ENCODE assay signal across 8 cellular contexts in genomic region chr3:184227481-184227935, GRCh38. TPM values are rescaled to one million over a fixed set of nuclear protein-coding genes. Genes with fewer than 3 reads are reported as not detected.
DNase-seq lines count a peak whose midpoint lies in the region; ATAC-seq, FAIRE-seq and TF ChIP-seq lines count a peak whose summit lies in the region.

No MANE protein-coding gene starts in this region.

- DNase-seq in AG20443 (ENCODE audit: low spot score) (peak; percentile 77), GM18507 (ENCODE audit: extremely low spot score, insufficient read length, low read depth) (no peak), NCI-H345 (lab: John Stamatoyannopoulos, UW) (peak; percentile 57), fibroblast of mammary gland (ENCODE audit: low read depth) (peak; percentile 19), spleen (no peak), HK-2 (ENCODE audit: unreplicated experiment) (no peak)
- DNase-seq in activated CD8-positive, alpha-beta memory T cell treated with anti-CD3 and anti-CD28 coated beads, Interleukin-2, amount 50 U/mL, for 48 hours: peak; percentile 80

- no peaks in the 10 kb centered on the region for H3K9me3 ChIP-seq in spleen

- H3K27me3 ChIP-seq in spleen (replicated peaks in 1 of 7): peaks cover 4 to 80% (median 45%) of the 10 kb centered on the region in 7 donors

- ATAC-seq in HG03460 (IDR thresholded peaks at IDR 0.05; ENCODE audit: unreplicated experiment): no peak

- H3K4me3 ChIP-seq in fibroblast of mammary gland (ENCODE audit: control insufficient read depth, low read depth, low read length) (no peak overlapping the region), spleen (no peak overlapping the region)

- WGBS in spleen, 5 donors: 46 to 52% (median 49%) methylated on average over 2 of the region's 2 CpGs

- TF ChIP-seq CTCF in fibroblast of mammary gland (conservative IDR thresholded peaks at IDR 0.05; ENCODE audit: control insufficient read depth, insufficient read depth, low read depth, low read length) (peak; percentile 83), spleen (IDR thresholded peaks at IDR 0.05 in 8 of 11, conservative IDR thresholded peaks at IDR 0.05 in 3 of 11) (peak; percentile 43 to 90 (median 79))

- H3K4me1 ChIP-seq in spleen: peaks cover 8 to 28% (median 25%) of the 10 kb centered on the region in 6 donors

- TF ChIP-seq POLR2A in spleen (IDR thresholded peaks at IDR 0.05): no peak

- no peaks in the 10 kb centered on the region for H3K36me3 ChIP-seq in spleen

- intact Hi-C loops in spleen (cut with DNase I; ENCODE audit: low total_unique reads): no loop called here

- no peak overlapping the region for H3K27ac ChIP-seq in spleen

- peak; percentile 60 for FAIRE-seq in GM18507 (lab: Jason Lieb, UNC)

RNA-seq across cellular contexts. Expression of gene VWA5B2, which starts 1.9 kb away (rescaled TPM):
- under 1 TPM in 2 of 7 donors, not detected in 5; 0.28 to 0.68 TPM for total RNA-seq in spleen
- under 1 TPM; 0.02 to 0.08 (median 0.03) TPM for polyA plus RNA-seq in spleen

RNA-seq across cellular contexts. Expression of gene ALG3, which starts 21.3 kb away (rescaled TPM):
- total RNA-seq in spleen: 10 to 100 TPM; 21.1 to 59.0 (median 28.2) TPM
- 10 to 100 TPM; 18.7 to 23.9 (median 22.8) TPM for polyA plus RNA-seq in spleen

RNA-seq across cellular contexts. Expression of gene EEF1AKMT4, which starts 22.0 kb away (rescaled TPM):
- total RNA-seq in spleen: 1 to 10 TPM; 1.2 to 5.4 (median 3.0) TPM
- 1 to 10 TPM; 1.6 to 3.7 (median 3.5) TPM for polyA plus RNA-seq in spleen

RNA-seq across cellular contexts. Expression of gene CAMK2N2, which starts 33.8 kb away (rescaled TPM):
- under 1 TPM in 1 of 7 donors, not detected in 6; 0.35 TPM for total RNA-seq in spleen
- polyA plus RNA-seq in spleen: under 1 TPM in 1 of 3 donors, not detected in 2; 0.08 TPM

RNA-seq across cellular contexts. Expression of gene ABCF3, which starts 41.5 kb away (rescaled TPM):
- 10 to 100 TPM; 46.4 to 90.7 (median 69.8) TPM for total RNA-seq in spleen
- 10 to 100 TPM; 35.3 to 67.3 (median 61.2) TPM for polyA plus RNA-seq in spleen

Comparison
In these comparisons a context has a peak if more than half of its experiments do, and no peak if none do; other contexts are left out.
1. DNase-seq: peak in AG20443 (single experiment), NCI-H345 (single experiment), activated CD8-positive, alpha-beta memory T cell treated with anti-CD3 and anti-CD28 coated beads, Interleukin-2, amount 50 U/mL, for 48 hours (single experiment) and fibroblast of mammary gland (single experiment); none in GM18507 (single experiment), spleen (single experiment) and HK-2 (single experiment).